ENCODE assay signal across 1 cellular context in genomic region chr22:50476819-50477344, GRCh38.
TF ChIP-seq lines count a peak whose summit lies in the region.

No MANE protein-coding gene starts in this region.

TF ChIP-seq in WTC11, 78 proteins besides CTCF, POLR2A, EP300 and RAD21 (continued from another document):
- TF ChIP-seq ZNF532 (CRISPR knock-in tag; IDR thresholded peaks at IDR 0.05; ENCODE audit: borderline replicate concordance) (no peak), ARID4B (CRISPR knock-in tag; IDR thresholded peaks at IDR 0.05; ENCODE audit: borderline replicate concordance) (no peak), FOXP1 (CRISPR knock-in tag; IDR thresholded peaks at IDR 0.05; ENCODE audit: borderline replicate concordance) (no peak), ZNF423 (CRISPR knock-in tag; IDR thresholded peaks at IDR 0.05) (no peak), GTF2I (CRISPR knock-in tag; conservative IDR thresholded peaks at IDR 0.05) (no peak), USF1 (CRISPR knock-in tag; IDR thresholded peaks at IDR 0.05) (no peak), CREM (CRISPR knock-in tag; IDR thresholded peaks at IDR 0.05) (no peak)
